Comparison of ENCODE assay signal across 10 cellular contexts in genomic region chr17:42670199-42670924, GRCh38. TPM values are rescaled to one million over a fixed set of nuclear protein-coding genes. Genes with fewer than 3 reads are reported as not detected.
DNase-seq lines count a peak whose midpoint lies in the region; ATAC-seq and TF ChIP-seq lines count a peak whose summit lies in the region.
"Had no signal": no experiment of that assay in that cellular context is flagged by ENCODE, and none has a peak within 500 bp of the region (broad histone marks: within the 10 kb centered on the region; RNA-seq: fewer than 3 reads in every experiment).

No MANE protein-coding gene starts in this region.

- no peak for TF ChIP-seq POLR2A in prostate gland (IDR thresholded peaks at IDR 0.05)

- H3K27ac Mint-ChIP-seq in T-helper 2 cell treated with Interferon-gamma antibody and Interleukin-4, amounts not matched to agents 5 μg/mL and 100 μg/mL, for 36 hours = no peak overlapping the region
- H3K27ac Mint-ChIP-seq in chondrocyte (ENCODE audit: unreplicated experiment) = no peak overlapping the region

- H3K36me3 Mint-ChIP-seq in T-helper 2 cell treated with Interferon-gamma antibody and Interleukin-4, amounts not matched to agents 5 μg/mL and 100 μg/mL, for 36 hours (ENCODE audit: low read depth) = peaks cover 4% of the 10 kb centered on the region
- peaks cover 24% of the 10 kb centered on the region for H3K36me3 Mint-ChIP-seq in chondrocyte (ENCODE audit: low read depth)

- peak overlapping the region in 1 of 2 donors; percentile 0 for H3K4me3 ChIP-seq in prostate gland

- in situ Hi-C loops in ACHN (cut with HindIII; ENCODE audit: low pct_ligation_motif_present, low pct_unique_long_range_greater_than_20kb, low sequenced_read_pairs) = no loop called here

- peak overlapping the region; percentile 4 to 23 for H3K27ac ChIP-seq in prostate gland

- intact Hi-C loops in prostate gland (cut with DNase I) = loop anchor here (10.0 kb wide), 1 partner anchor 246 kb away; the partner anchor contains the start of gene CAVIN1

- peaks cover 14% of the 10 kb centered on the region for H3K4me1 Mint-ChIP-seq in T-helper 2 cell treated with Interferon-gamma antibody and Interleukin-4, amounts not matched to agents 5 μg/mL and 100 μg/mL, for 36 hours (ENCODE audit: low read depth)
- peaks cover 42% of the 10 kb centered on the region for H3K4me1 Mint-ChIP-seq in chondrocyte (ENCODE audit: low read depth)

- DNase-seq in GM10266 (ENCODE audit: extremely low spot score) (peak; percentile 77), ecto neural progenitor cell (ENCODE audit: low spot score) (peak; percentile 83), prostate gland (ENCODE audit: low spot score) (no peak), chondrocyte (ENCODE audit: low spot score) (no peak), ACHN (no peak), OCI-M2 (lab: John Stamatoyannopoulos, UW; ENCODE audit: unreplicated experiment) (no peak)
- no peak for DNase-seq in T-helper 2 cell treated with Interferon-gamma antibody and Interleukin-4, amounts not matched to agents 5 μg/mL and 100 μg/mL, for 36 hours (ENCODE audit: low spot score)
- DNase-seq: amygdala, left colon had no signal

- H3K9me3 ChIP-seq in prostate gland = no peaks in the 10 kb centered on the region

- no peaks in the 10 kb centered on the region for H3K27me3 ChIP-seq in prostate gland (replicated peaks; ENCODE audit: insufficient read depth)

- H3K27me3 Mint-ChIP-seq in T-helper 2 cell treated with Interferon-gamma antibody and Interleukin-4, amounts not matched to agents 5 μg/mL and 100 μg/mL, for 36 hours (ENCODE audit: low read depth) = peaks cover 58% of the 10 kb centered on the region
- H3K27me3 Mint-ChIP-seq in chondrocyte (ENCODE audit: low read depth) = no peaks in the 10 kb centered on the region

- 54% methylated on average over 50 of the region's 71 CpGs for WGBS in prostate gland

- peak overlapping the region; percentile 75 for H3K4me3 Mint-ChIP-seq in T-helper 2 cell treated with Interferon-gamma antibody and Interleukin-4, amounts not matched to agents 5 μg/mL and 100 μg/mL, for 36 hours
- no peak overlapping the region for H3K4me3 Mint-ChIP-seq in chondrocyte (ENCODE audit: unreplicated experiment)

- TF ChIP-seq CTCF in GM10266 (IDR thresholded peaks at IDR 0.05; ENCODE audit: control insufficient read depth, insufficient read depth, low read depth, missing control alignments) (peak; percentile 16), prostate gland (IDR thresholded peaks at IDR 0.05) (no peak), chondrocyte (IDR thresholded peaks at IDR 0.05) (no peak)

- no peak for ATAC-seq in GM19023 (IDR thresholded peaks at IDR 0.05; ENCODE audit: unreplicated experiment)
- ATAC-seq: left colon had no signal

- peaks cover 0 to 12% of the 10 kb centered on the region in 2 donors for H3K36me3 ChIP-seq in prostate gland

- H3K4me1 ChIP-seq in prostate gland (replicated peaks) = peaks cover 30% of the 10 kb centered on the region

- no peaks in the 10 kb centered on the region for H3K9me3 Mint-ChIP-seq in T-helper 2 cell treated with Interferon-gamma antibody and Interleukin-4, amounts not matched to agents 5 μg/mL and 100 μg/mL, for 36 hours
- no peaks in the 10 kb centered on the region for H3K9me3 Mint-ChIP-seq in chondrocyte (ENCODE audit: low read depth)

RNA-seq across cellular contexts. Expression of gene PLEKHH3, which starts 6.4 kb away (rescaled TPM):
- total RNA-seq in prostate gland (100 to 1,000 TPM in 1 of 2 donors, 10 to 100 TPM in 1; 87.4 to 102 TPM), chondrocyte (23.7 to 41.5 TPM (median 38.7 TPM) in 3 replicates)

RNA-seq across cellular contexts. Expression of gene TUBG2, which starts 11.3 kb away (rescaled TPM):
- 10 to 100 TPM; 36.8 to 57.7 TPM for total RNA-seq in prostate gland
- 26.2 to 36.5 TPM (median 29.2 TPM) in 3 replicates for total RNA-seq in chondrocyte

RNA-seq across cellular contexts. Expression of gene CCR10, which starts 11.3 kb away (rescaled TPM):
- 1 to 10 TPM; 1.2 to 10.0 TPM for total RNA-seq in prostate gland
- total RNA-seq in chondrocyte = 1.2 to 1.8 TPM (median 1.6 TPM) in 3 replicates

RNA-seq across cellular contexts. Expression of gene CNTNAP1, which starts 12.0 kb away (rescaled TPM):
- total RNA-seq in prostate gland (1 to 10 TPM; 1.9 to 9.9 TPM), chondrocyte (22.8 to 43.6 TPM (median 42.1 TPM) in 3 replicates)

Comparison
In these comparisons a context has a peak if more than half of its experiments do, and no peak if none do; other contexts are left out.
1. DNase-seq: peak in GM10266 (single experiment) and ecto neural progenitor cell (single experiment); none in T-helper 2 cell treated with Interferon-gamma antibody and Interleukin-4, amounts not matched to agents 5 μg/mL and 100 μg/mL, for 36 hours (single experiment), prostate gland (single experiment), chondrocyte (single experiment), ACHN (single experiment) and OCI-M2 (single experiment).